Comparison of ENCODE assay signal across 10 cellular contexts in genomic region chr7:81618400-81619014, GRCh38.
A peak's percentile ranks its signal among the peaks of the same experiment; 100 is the strongest.
DNase-seq lines count a peak whose midpoint lies in the region; ATAC-seq, FAIRE-seq and TF ChIP-seq lines count a peak whose summit lies in the region.
"Had no signal": no experiment of that assay in that cellular context is flagged by ENCODE, and none has a peak within 500 bp of the region (broad histone marks: within the 10 kb centered on the region; RNA-seq: fewer than 3 reads in every experiment).

No MANE protein-coding gene starts in this region.

- no peak overlapping the region for H3K27ac Mint-ChIP-seq in activated CD4-positive, alpha-beta memory T cell treated with anti-CD3 and anti-CD28 coated beads for 36 hours
- H3K27ac Mint-ChIP-seq: activated naive CD4-positive, alpha-beta T cell treated with anti-CD3 and anti-CD28 coated beads, Interleukin-2, amount 50 U/mL, for 72 hours had no signal

- H3K27me3 ChIP-seq in RWPE2 (ENCODE audit: insufficient read depth, poor library complexity, severe bottlenecking): no peaks in the 10 kb centered on the region

- no peaks in the 10 kb centered on the region for H3K27me3 Mint-ChIP-seq in activated CD4-positive, alpha-beta memory T cell treated with anti-CD3 and anti-CD28 coated beads for 36 hours

- no peak overlapping the region for H3K4me3 Mint-ChIP-seq in activated CD4-positive, alpha-beta memory T cell treated with anti-CD3 and anti-CD28 coated beads for 36 hours

- H3K27ac ChIP-seq in RWPE2 (ENCODE audit: poor library complexity, severe bottlenecking): peak overlapping the region; percentile 50
- H3K27ac ChIP-seq: KMS-11 had no signal

- H3K4me1 Mint-ChIP-seq in activated CD4-positive, alpha-beta memory T cell treated with anti-CD3 and anti-CD28 coated beads for 36 hours (ENCODE audit: low read depth): no peaks in the 10 kb centered on the region

- peak; percentile 90 for FAIRE-seq in H54 (lab: Jason Lieb, UNC)

- peaks cover 30% of the 10 kb centered on the region for H3K4me1 ChIP-seq in RWPE2 (ENCODE audit: insufficient read depth, poor library complexity, severe bottlenecking)

- peak; percentile 98 for ATAC-seq in RWPE2 (ENCODE audit: low read depth)
- no peak for ATAC-seq in left lobe of liver
- ATAC-seq in GM21423 (IDR thresholded peaks at IDR 0.05; ENCODE audit: unreplicated experiment): no peak
- ATAC-seq: activated naive CD4-positive, alpha-beta T cell treated with anti-CD3 and anti-CD28 coated beads, Interleukin-2, amount 50 U/mL, for 72 hours had no signal

- no peaks in the 10 kb centered on the region for H3K36me3 Mint-ChIP-seq in activated CD4-positive, alpha-beta memory T cell treated with anti-CD3 and anti-CD28 coated beads for 36 hours
- H3K36me3 Mint-ChIP-seq: activated naive CD4-positive, alpha-beta T cell treated with anti-CD3 and anti-CD28 coated beads, Interleukin-2, amount 50 U/mL, for 72 hours had no signal

- no peak overlapping the region for H3K4me3 ChIP-seq in RWPE2 (ENCODE audit: severe bottlenecking)

- TF ChIP-seq CTCF in RWPE2 (IDR thresholded peaks at IDR 0.05; ENCODE audit: poor library complexity, severe bottlenecking): no peak

- H3K9me3 ChIP-seq in RWPE2 (ENCODE audit: severe bottlenecking): no peaks in the 10 kb centered on the region

- no peaks in the 10 kb centered on the region for H3K36me3 ChIP-seq in RWPE2 (ENCODE audit: low read depth)

- no peak for TF ChIP-seq POLR2A in H54 (IDR thresholded peaks at IDR 0.05; ENCODE audit: low read depth, low read length)

- H3K9me3 Mint-ChIP-seq in activated CD4-positive, alpha-beta memory T cell treated with anti-CD3 and anti-CD28 coated beads for 36 hours: peaks cover 16% of the 10 kb centered on the region

- DNase-seq in H54 (ENCODE audit: insufficient read length, low spot score) (peak; percentile 6), RWPE2 (ENCODE audit: low spot score) (no peak), fibroblast of peridontal ligament (ENCODE audit: extremely low read depth) (peak; percentile 94), stromal cell of bone marrow (ENCODE audit: low read depth) (peak; percentile 92), left lobe of liver (ENCODE audit: low spot score) (no peak)
- no peak for DNase-seq in activated CD4-positive, alpha-beta memory T cell treated with anti-CD3 and anti-CD28 coated beads for 36 hours
- DNase-seq in activated naive CD4-positive, alpha-beta T cell treated with anti-CD3 and anti-CD28 coated beads, Interleukin-2, amount 50 U/mL, for 16 hours: no peak

- POLR2A ChIA-PET in activated CD4-positive, alpha-beta memory T cell treated with anti-CD3 and anti-CD28 coated beads for 36 hours (lab: Charles Lee): no interaction called here

- intact Hi-C loops in activated CD4-positive, alpha-beta memory T cell treated with anti-CD3 and anti-CD28 coated beads for 36 hours (cut with micrococcal nuclease): no loop called here

- CTCF ChIA-PET in activated CD4-positive, alpha-beta memory T cell treated with anti-CD3 and anti-CD28 coated beads for 36 hours (lab: Charles Lee): no interaction called here

Comparison
In these comparisons a context has a peak if more than half of its experiments do, and no peak if none do; other contexts are left out.
1. DNase-seq: peak in H54 (single experiment), fibroblast of peridontal ligament (single experiment) and stromal cell of bone marrow (single experiment); none in RWPE2 (single experiment), left lobe of liver (single experiment), activated CD4-positive, alpha-beta memory T cell treated with anti-CD3 and anti-CD28 coated beads for 36 hours (single experiment) and activated naive CD4-positive, alpha-beta T cell treated with anti-CD3 and anti-CD28 coated beads, Interleukin-2, amount 50 U/mL, for 16 hours (single experiment).